ENCODE assay signal across 8 cellular contexts in the genomic region with DNA sequence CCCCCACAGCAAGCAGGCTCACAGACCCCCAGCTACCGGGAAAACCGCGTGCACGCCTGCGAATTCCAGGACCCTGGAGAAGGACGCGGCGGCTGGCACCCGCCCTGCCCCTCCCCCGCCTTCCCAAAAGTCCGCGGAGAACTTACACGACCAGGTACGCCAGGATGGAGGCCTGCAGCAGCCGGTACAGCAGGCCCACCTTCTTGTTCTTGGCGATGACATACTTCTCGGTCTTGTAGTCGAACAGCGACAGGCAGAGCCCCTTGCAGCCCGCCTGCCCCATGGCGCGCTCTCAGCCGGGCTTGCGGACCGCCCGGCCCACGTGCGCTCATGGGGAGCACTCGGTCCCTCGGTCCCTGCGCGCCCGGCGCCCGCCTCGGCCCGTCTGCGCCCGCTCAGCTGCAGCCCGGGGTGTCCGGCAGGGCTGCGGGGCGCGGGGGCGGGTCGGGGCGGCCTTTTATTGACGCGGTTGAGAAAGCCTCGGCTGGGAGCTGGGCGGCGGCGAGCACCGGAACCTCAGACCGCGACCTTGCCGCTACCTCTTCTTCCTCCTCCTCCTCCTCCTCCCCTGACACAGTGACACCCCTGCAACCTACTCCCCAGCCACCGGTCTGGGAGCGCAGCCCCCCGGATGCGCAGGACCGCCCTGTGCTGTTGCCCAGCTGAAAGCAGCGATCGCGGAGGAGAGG. TPM values are rescaled to one million over a fixed set of nuclear protein-coding genes. Genes with fewer than 3 reads are reported as not detected.
A peak's percentile ranks its signal among the peaks of the same experiment; 100 is the strongest.
DNase-seq lines count a peak whose midpoint lies in the region; ATAC-seq and TF ChIP-seq lines count a peak whose summit lies in the region.

A gene with protein sequence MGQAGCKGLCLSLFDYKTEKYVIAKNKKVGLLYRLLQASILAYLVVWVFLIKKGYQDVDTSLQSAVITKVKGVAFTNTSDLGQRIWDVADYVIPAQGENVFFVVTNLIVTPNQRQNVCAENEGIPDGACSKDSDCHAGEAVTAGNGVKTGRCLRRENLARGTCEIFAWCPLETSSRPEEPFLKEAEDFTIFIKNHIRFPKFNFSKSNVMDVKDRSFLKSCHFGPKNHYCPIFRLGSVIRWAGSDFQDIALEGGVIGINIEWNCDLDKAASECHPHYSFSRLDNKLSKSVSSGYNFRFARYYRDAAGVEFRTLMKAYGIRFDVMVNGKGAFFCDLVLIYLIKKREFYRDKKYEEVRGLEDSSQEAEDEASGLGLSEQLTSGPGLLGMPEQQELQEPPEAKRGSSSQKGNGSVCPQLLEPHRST (minus strand): TSS at position 433 of the 689 bp plus-strand sequence. CDS start 150 bp downstream, at position 283.

- H3K36me3 Mint-ChIP-seq in activated CD4-positive, alpha-beta T cell treated with anti-CD3 and anti-CD28 coated beads for 36 hours (ENCODE audit: low read depth): no peaks in the 10 kb centered on the region
- H3K36me3 Mint-ChIP-seq in brain: no peaks in the 10 kb centered on the region

- no peaks in the 10 kb centered on the region for H3K27me3 Mint-ChIP-seq in activated CD4-positive, alpha-beta T cell treated with anti-CD3 and anti-CD28 coated beads for 36 hours
- H3K27me3 Mint-ChIP-seq in brain: peaks cover 68% of the 10 kb centered on the region

- H3K4me3 Mint-ChIP-seq in activated CD4-positive, alpha-beta T cell treated with anti-CD3 and anti-CD28 coated beads for 36 hours: peak within 1 kb of the TSS; percentile 81
- H3K4me3 Mint-ChIP-seq in brain: peak within 1 kb of the TSS; percentile 73 to 83 (median 81)

- POLR2A ChIA-PET in activated CD4-positive, alpha-beta T cell treated with anti-CD3 and anti-CD28 coated beads for 36 hours (lab: Charles Lee): interaction anchor here (0.7 to 1.3 kb wide), 3 partner anchors 15 to 814 kb away, joined by 3 to 6 read pairs (median 3); no protein-coding TSS in a partner anchor

- CTCF ChIA-PET in activated CD4-positive, alpha-beta T cell treated with anti-CD3 and anti-CD28 coated beads for 36 hours (lab: Charles Lee): interaction anchor here (0.6 to 2.0 kb wide), 12 partner anchors 7 to 167 kb away, joined by 3 to 10 read pairs (median 4); no protein-coding TSS in a partner anchor

- ATAC-seq in activated CD4-positive, alpha-beta T cell treated with anti-CD3 and anti-CD28 coated beads for 36 hours: peak; percentile 48

- intact Hi-C loops in activated CD4-positive, alpha-beta T cell treated with anti-CD3 and anti-CD28 coated beads for 36 hours (cut with DNase I, micrococcal nuclease): loop anchor here (1.0 to 2.0 kb wide), 2 partner anchors 15 kb away; no protein-coding TSS in a partner anchor

- H3K9me3 Mint-ChIP-seq in activated CD4-positive, alpha-beta T cell treated with anti-CD3 and anti-CD28 coated beads for 36 hours (ENCODE audit: low read depth): no peaks in the 10 kb centered on the region
- H3K9me3 Mint-ChIP-seq in brain: peaks cover 0 to 9% (median 8%) of the 10 kb centered on the region in 5 experiments

- TF ChIP-seq CTCF in brain (conservative IDR thresholded peaks at IDR 0.05): no peak

- H3K27ac Mint-ChIP-seq in activated CD4-positive, alpha-beta T cell treated with anti-CD3 and anti-CD28 coated beads for 36 hours: peak within 1 kb of the TSS; percentile 94
- no peak within 1 kb of the TSS for H3K27ac Mint-ChIP-seq in brain

- H3K4me1 Mint-ChIP-seq in activated CD4-positive, alpha-beta T cell treated with anti-CD3 and anti-CD28 coated beads for 36 hours: peaks cover 15% of the 10 kb centered on the region
- H3K4me1 Mint-ChIP-seq in brain: peaks cover 9% of the 10 kb centered on the region

- peak; percentile 67 for DNase-seq in activated CD4-positive, alpha-beta T cell treated with anti-CD3 and anti-CD28 coated beads for 36 hours
- no peak for DNase-seq in activated CD4-positive, alpha-beta T cell treated with anti-CD3 and anti-CD28 coated beads for 1 hour
- DNase-seq in SKM-1 treated with dmso at 0.1 percent for 144 hours (lab: John Stamatoyannopoulos, UW; ENCODE audit: unreplicated experiment) (peak; percentile 44), kidney tubule cell (ENCODE audit: low spot score) (peak; percentile 17), H4 (ENCODE audit: low spot score) (no peak), putamen (ENCODE audit: low spot score) (no peak)
- DNase-seq in stimulated activated CD8-positive, alpha-beta memory T cell treated with anti-CD3 and anti-CD28 coated beads, Interleukin-15, amount 100 ng/mL, for 24 hours (ENCODE audit: low read depth): peak; percentile 21

RNA-seq across cellular contexts. Expression of the gene that starts here (rescaled TPM):
- total RNA-seq in activated CD4-positive, alpha-beta T cell treated with anti-CD3 and anti-CD28 coated beads for 36 hours: 10 to 100 TPM; 69.7 to 77.5 TPM
- 3.1 TPM for polyA plus RNA-seq in brain (ENCODE audit: insufficient read depth, low read depth, low replicate concordance)
- not detected in 2 replicates for total RNA-seq in H4 (2014; rRNA removed; shearing (Covaris generic))

Comparison
In these comparisons a context has a peak if more than half of its experiments do, and no peak if none do; other contexts are left out.
1. RNA of the gene that starts here (total RNA-seq): 69.7 to 77.5 TPM in activated CD4-positive, alpha-beta T cell treated with anti-CD3 and anti-CD28 coated beads for 36 hours; not detected in H4; every median in the first group is over 10 times any median in the second.
2. DNase-seq: peak in activated CD4-positive, alpha-beta T cell treated with anti-CD3 and anti-CD28 coated beads for 36 hours (single experiment), SKM-1 treated with dmso at 0.1 percent for 144 hours (single experiment), kidney tubule cell (single experiment) and stimulated activated CD8-positive, alpha-beta memory T cell treated with anti-CD3 and anti-CD28 coated beads, Interleukin-15, amount 100 ng/mL, for 24 hours (single experiment); none in activated CD4-positive, alpha-beta T cell treated with anti-CD3 and anti-CD28 coated beads for 1 hour (single experiment), H4 (single experiment) and putamen (single experiment).